In the genomic region with DNA sequence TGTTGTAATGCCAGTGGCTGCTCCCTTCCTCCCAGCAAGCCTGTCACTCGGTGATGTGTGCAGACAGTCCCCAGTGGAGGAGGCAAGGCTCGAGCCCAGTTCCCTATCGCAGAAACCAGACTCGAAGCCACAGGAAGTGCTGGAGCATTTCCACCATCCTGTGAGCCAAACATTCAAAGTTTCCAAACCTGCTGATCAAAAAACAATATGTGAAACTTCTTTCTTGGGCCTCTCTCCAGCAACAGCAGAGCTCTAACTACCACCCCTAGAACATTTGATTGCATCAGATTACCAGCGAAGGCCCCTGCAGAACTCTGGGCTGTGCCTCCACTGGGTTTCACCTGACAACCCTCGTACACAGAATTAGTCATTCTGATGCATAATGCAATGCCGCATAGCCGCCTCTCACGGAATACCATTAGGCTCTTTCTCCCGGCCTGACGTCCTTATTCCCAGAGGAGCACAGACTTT, we compare ENCODE assay signal across 2 cellular contexts.
A peak's percentile ranks its signal among the peaks of the same experiment; 100 is the strongest.
TF ChIP-seq lines count a peak whose summit lies in the region.

No MANE protein-coding gene starts in this region.

TF ChIP-seq in GM23338, 12 proteins besides CTCF, POLR2A, EP300 and RAD21 (continued from another document):
- no peak for TF ChIP-seq REST (IDR thresholded peaks at IDR 0.05; ENCODE audit: unreplicated experiment)
- no peak for TF ChIP-seq JUNB (IDR thresholded peaks at IDR 0.05; ENCODE audit: unreplicated experiment)
- no peak for TF ChIP-seq ZNF331 (CRISPR knock-in tag; IDR thresholded peaks at IDR 0.05; ENCODE audit: low read depth)
- TF ChIP-seq, protein P1, sequence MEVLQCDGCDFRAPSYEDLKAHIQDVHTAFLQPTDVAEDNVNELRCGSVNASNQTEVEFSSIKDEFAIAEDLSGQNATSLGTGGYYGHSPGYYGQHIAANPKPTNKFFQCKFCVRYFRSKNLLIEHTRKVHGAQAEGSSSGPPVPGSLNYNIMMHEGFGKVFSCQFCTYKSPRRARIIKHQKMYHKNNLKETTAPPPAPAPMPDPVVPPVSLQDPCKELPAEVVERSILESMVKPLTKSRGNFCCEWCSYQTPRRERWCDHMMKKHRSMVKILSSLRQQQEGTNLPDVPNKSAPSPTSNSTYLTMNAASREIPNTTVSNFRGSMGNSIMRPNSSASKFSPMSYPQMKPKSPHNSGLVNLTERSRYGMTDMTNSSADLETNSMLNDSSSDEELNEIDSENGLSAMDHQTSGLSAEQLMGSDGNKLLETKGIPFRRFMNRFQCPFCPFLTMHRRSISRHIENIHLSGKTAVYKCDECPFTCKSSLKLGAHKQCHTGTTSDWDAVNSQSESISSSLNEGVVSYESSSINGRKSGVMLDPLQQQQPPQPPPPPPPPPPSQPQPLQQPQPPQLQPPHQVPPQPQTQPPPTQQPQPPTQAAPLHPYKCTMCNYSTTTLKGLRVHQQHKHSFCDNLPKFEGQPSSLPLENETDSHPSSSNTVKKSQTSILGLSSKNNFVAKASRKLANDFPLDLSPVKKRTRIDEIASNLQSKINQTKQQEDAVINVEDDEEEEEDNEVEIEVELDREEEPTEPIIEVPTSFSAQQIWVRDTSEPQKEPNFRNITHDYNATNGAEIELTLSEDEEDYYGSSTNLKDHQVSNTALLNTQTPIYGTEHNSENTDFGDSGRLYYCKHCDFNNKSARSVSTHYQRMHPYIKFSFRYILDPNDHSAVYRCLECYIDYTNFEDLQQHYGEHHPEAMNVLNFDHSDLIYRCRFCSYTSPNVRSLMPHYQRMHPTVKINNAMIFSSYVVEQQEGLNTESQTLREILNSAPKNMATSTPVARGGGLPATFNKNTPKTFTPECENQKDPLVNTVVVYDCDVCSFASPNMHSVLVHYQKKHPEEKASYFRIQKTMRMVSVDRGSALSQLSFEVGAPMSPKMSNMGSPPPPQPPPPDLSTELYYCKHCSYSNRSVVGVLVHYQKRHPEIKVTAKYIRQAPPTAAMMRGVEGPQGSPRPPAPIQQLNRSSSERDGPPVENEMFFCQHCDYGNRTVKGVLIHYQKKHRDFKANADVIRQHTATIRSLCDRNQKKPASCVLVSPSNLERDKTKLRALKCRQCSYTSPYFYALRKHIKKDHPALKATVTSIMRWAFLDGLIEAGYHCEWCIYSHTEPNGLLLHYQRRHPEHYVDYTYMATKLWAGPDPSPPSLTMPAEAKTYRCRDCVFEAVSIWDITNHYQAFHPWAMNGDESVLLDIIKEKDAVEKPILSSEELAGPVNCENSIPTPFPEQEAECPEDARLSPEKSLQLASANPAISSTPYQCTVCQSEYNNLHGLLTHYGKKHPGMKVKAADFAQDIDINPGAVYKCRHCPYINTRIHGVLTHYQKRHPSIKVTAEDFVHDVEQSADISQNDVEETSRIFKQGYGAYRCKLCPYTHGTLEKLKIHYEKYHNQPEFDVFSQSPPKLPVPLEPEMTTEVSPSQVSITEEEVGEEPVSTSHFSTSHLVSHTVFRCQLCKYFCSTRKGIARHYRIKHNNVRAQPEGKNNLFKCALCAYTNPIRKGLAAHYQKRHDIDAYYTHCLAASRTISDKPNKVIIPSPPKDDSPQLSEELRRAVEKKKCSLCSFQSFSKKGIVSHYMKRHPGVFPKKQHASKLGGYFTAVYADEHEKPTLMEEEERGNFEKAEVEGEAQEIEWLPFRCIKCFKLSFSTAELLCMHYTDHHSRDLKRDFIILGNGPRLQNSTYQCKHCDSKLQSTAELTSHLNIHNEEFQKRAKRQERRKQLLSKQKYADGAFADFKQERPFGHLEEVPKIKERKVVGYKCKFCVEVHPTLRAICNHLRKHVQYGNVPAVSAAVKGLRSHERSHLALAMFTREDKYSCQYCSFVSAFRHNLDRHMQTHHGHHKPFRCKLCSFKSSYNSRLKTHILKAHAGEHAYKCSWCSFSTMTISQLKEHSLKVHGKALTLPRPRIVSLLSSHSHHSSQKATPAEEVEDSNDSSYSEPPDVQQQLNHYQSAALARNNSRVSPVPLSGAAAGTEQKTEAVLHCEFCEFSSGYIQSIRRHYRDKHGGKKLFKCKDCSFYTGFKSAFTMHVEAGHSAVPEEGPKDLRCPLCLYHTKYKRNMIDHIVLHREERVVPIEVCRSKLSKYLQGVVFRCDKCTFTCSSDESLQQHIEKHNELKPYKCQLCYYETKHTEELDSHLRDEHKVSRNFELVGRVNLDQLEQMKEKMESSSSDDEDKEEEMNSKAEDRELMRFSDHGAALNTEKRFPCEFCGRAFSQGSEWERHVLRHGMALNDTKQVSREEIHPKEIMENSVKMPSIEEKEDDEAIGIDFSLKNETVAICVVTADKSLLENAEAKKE (CRISPR knock-in tag; IDR thresholded peaks at IDR 0.05), result no peak
- TF ChIP-seq STAT1 (IDR thresholded peaks at IDR 0.05; ENCODE audit: unreplicated experiment), result no peak
- no peak for TF ChIP-seq POLR2AphosphoS5 (IDR thresholded peaks at IDR 0.05; ENCODE audit: low read depth)

TF ChIP-seq in K562, 482 proteins besides CTCF, POLR2A, EP300 and RAD21 (continued from another document and continues in another):
- TF ChIP-seq, protein P2, sequence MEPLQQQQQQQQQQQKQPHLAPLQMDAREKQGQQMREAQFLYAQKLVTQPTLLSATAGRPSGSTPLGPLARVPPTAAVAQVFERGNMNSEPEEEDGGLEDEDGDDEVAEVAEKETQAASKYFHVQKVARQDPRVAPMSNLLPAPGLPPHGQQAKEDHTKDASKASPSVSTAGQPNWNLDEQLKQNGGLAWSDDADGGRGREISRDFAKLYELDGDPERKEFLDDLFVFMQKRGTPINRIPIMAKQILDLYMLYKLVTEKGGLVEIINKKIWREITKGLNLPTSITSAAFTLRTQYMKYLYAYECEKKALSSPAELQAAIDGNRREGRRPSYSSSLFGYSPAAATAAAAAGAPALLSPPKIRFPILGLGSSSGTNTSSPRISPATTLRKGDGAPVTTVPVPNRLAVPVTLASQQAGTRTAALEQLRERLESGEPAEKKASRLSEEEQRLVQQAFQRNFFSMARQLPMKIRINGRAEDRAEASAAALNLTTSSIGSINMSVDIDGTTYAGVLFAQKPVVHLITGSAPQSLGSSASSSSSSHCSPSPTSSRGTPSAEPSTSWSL (CRISPR knock-in tag; IDR thresholded peaks at IDR 0.05; ENCODE audit: borderline replicate concordance), result no peak
- TF ChIP-seq ZBED1 (IDR thresholded peaks at IDR 0.05) (no peak), ZNF3 (CRISPR knock-in tag; IDR thresholded peaks at IDR 0.05) (no peak), STAT5A (IDR thresholded peaks at IDR 0.05; ENCODE audit: borderline replicate concordance, low read length) (peak; percentile 32; the same call in 1 of the 2 replicates), ZFP91 (CRISPR knock-in tag; IDR thresholded peaks at IDR 0.05) (no peak), DDX20 (tag; IDR thresholded peaks at IDR 0.05; ENCODE audit: low read depth) (no peak), ETV5 (CRISPR knock-in tag; IDR thresholded peaks at IDR 0.05; ENCODE audit: low read depth) (no peak), ADNP (tag; IDR thresholded peaks at IDR 0.05) (no peak)
- TF ChIP-seq, protein P3, sequence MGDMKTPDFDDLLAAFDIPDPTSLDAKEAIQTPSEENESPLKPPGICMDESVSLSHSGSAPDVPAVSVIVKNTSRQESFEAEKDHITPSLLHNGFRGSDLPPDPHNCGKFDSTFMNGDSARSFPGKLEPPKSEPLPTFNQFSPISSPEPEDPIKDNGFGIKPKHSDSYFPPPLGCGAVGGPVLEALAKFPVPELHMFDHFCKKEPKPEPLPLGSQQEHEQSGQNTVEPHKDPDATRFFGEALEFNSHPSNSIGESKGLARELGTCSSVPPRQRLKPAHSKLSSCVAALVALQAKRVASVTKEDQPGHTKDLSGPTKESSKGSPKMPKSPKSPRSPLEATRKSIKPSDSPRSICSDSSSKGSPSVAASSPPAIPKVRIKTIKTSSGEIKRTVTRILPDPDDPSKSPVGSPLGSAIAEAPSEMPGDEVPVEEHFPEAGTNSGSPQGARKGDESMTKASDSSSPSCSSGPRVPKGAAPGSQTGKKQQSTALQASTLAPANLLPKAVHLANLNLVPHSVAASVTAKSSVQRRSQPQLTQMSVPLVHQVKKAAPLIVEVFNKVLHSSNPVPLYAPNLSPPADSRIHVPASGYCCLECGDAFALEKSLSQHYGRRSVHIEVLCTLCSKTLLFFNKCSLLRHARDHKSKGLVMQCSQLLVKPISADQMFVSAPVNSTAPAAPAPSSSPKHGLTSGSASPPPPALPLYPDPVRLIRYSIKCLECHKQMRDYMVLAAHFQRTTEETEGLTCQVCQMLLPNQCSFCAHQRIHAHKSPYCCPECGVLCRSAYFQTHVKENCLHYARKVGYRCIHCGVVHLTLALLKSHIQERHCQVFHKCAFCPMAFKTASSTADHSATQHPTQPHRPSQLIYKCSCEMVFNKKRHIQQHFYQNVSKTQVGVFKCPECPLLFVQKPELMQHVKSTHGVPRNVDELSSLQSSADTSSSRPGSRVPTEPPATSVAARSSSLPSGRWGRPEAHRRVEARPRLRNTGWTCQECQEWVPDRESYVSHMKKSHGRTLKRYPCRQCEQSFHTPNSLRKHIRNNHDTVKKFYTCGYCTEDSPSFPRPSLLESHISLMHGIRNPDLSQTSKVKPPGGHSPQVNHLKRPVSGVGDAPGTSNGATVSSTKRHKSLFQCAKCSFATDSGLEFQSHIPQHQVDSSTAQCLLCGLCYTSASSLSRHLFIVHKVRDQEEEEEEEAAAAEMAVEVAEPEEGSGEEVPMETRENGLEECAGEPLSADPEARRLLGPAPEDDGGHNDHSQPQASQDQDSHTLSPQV (IDR thresholded peaks at IDR 0.05), result 0 out of 2 replicates have a peak, but pooled peaks have one; percentile 51
- TF ChIP-seq, protein P4, sequence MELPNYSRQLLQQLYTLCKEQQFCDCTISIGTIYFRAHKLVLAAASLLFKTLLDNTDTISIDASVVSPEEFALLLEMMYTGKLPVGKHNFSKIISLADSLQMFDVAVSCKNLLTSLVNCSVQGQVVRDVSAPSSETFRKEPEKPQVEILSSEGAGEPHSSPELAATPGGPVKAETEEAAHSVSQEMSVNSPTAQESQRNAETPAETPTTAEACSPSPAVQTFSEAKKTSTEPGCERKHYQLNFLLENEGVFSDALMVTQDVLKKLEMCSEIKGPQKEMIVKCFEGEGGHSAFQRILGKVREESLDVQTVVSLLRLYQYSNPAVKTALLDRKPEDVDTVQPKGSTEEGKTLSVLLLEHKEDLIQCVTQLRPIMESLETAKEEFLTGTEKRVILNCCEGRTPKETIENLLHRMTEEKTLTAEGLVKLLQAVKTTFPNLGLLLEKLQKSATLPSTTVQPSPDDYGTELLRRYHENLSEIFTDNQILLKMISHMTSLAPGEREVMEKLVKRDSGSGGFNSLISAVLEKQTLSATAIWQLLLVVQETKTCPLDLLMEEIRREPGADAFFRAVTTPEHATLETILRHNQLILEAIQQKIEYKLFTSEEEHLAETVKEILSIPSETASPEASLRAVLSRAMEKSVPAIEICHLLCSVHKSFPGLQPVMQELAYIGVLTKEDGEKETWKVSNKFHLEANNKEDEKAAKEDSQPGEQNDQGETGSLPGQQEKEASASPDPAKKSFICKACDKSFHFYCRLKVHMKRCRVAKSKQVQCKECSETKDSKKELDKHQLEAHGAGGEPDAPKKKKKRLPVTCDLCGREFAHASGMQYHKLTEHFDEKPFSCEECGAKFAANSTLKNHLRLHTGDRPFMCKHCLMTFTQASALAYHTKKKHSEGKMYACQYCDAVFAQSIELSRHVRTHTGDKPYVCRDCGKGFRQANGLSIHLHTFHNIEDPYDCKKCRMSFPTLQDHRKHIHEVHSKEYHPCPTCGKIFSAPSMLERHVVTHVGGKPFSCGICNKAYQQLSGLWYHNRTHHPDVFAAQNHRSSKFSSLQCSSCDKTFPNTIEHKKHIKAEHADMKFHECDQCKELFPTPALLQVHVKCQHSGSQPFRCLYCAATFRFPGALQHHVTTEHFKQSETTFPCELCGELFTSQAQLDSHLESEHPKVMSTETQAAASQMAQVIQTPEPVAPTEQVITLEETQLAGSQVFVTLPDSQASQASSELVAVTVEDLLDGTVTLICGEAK (IDR thresholded peaks at IDR 0.05), result no peak
- TF ChIP-seq, protein P4 (CRISPR knock-in tag; IDR thresholded peaks at IDR 0.05), result no peak
